In genomic region chr16:87817370-87817769, GRCh38 we compare ENCODE assay signal across 4 cellular contexts. TPM values are rescaled to one million over a fixed set of nuclear protein-coding genes. Genes with fewer than 3 reads are reported as not detected.
DNase-seq lines count a peak whose midpoint lies in the region; ATAC-seq, FAIRE-seq and TF ChIP-seq lines count a peak whose summit lies in the region.
"Not testable (repeated sequence)": the region's sequence is repeated elsewhere in the genome, so short reads cannot be mapped to it uniquely, and the experiment has no call there.

No MANE protein-coding gene starts in this region.

- H3K27me3 ChIP-seq in BLaER1 treated with 17β-estradiol and CSF1 and Interleukin-3, amounts not matched to agents 10 nM and 100 nM = peaks cover 0 to 11% (median 0%) of the 10 kb centered on the region in 11 experiments; a peak in 7 of 22 replicates
- H3K27me3 ChIP-seq in K562 (ENCODE audit: control insufficient read depth in 2 of 2, insufficient read depth in 2 of 2, low read length in 2 of 2) = peaks cover 0 to 44% of the 10 kb centered on the region in 2 experiments; a peak in 2 of 5 replicates

- not testable (repeated sequence) for H4K20me1 ChIP-seq in BLaER1 treated with 17β-estradiol and CSF1 and Interleukin-3, amounts not matched to agents 10 nM and 100 nM; K562 (replicated peaks; ENCODE audit: control insufficient read depth, insufficient read depth, low read length)

- peaks cover 0 to 12% (median 0%) of the 10 kb centered on the region in 11 experiments; a peak in 6 of 22 replicates for H3K36me3 ChIP-seq in BLaER1 treated with 17β-estradiol and CSF1 and Interleukin-3, amounts not matched to agents 10 nM and 100 nM
- not testable (repeated sequence) for H3K36me3 ChIP-seq in HEK293 (ENCODE audit: control insufficient read depth in 2 of 2, insufficient read depth in 1 of 2, low read length in 2 of 2); K562 (ENCODE audit: control insufficient read depth, insufficient read depth, low read length)

- not testable (repeated sequence) for TF ChIP-seq EP300 in K562 (IDR thresholded peaks at IDR 0.05; ENCODE audit: low read length)

- H3K9me1 ChIP-seq in K562 (ENCODE audit: control insufficient read depth, insufficient read depth, low read length) = not testable (repeated sequence)

- CTCF ChIA-PET in HEK293 (lab: Yijun Ruan, JAX) = interaction anchor here (0.7 kb wide), 1 partner anchor 213 kb away, joined by 3 read pairs; no protein-coding TSS in a partner anchor
- CTCF ChIA-PET in K562 (lab: Yijun Ruan, JAX; ENCODE audit: low intra/inter-chr PET ratio) = not testable (repeated sequence)

- not testable (repeated sequence) for H3K4me3 Mint-ChIP-seq in activated T-cell treated with anti-CD3 and anti-CD28 coated beads, Interleukin-2, amount 50 U/mL, for 72 hours

- not testable (repeated sequence) for H2AFZ ChIP-seq in K562 (ENCODE audit: low read depth, low read length)

- peak overlapping the region in 2 of 11 experiments; percentile 75 to 76; a peak in 4 of 22 replicates for H3K9ac ChIP-seq in BLaER1 treated with 17β-estradiol and CSF1 and Interleukin-3, amounts not matched to agents 10 nM and 100 nM
- H3K9ac ChIP-seq in K562 (ENCODE audit: insufficient read depth in 1 of 2, low read depth in 2 of 2, low read length in 2 of 2) = not testable (repeated sequence)

- DNase-seq in activated T-cell treated with anti-CD3 and anti-CD28 coated beads, Interleukin-2, amount 50 U/mL, for 72 hours; K562 (ENCODE audit: extremely low read depth in 1 of 4, low spot score in 3 of 4): not testable (repeated sequence)

- POLR2A ChIA-PET in HEK293 (lab: Yijun Ruan, JAX) = not testable (repeated sequence)
- POLR2A ChIA-PET in K562 (lab: Yijun Ruan, JAX) = interaction anchor here (1.2 to 2.4 kb wide), 3 partner anchors 11 to 14 kb away, joined by 3 to 18 read pairs (median 5); no protein-coding TSS in a partner anchor

- H3K4me1 ChIP-seq in BLaER1 treated with 17β-estradiol and CSF1 and Interleukin-3, amounts not matched to agents 10 nM and 100 nM = peaks cover 18 to 95% (median 80%) of the 10 kb centered on the region in 10 experiments
- not testable (repeated sequence) for H3K4me1 ChIP-seq in HEK293 (ENCODE audit: control insufficient read depth, insufficient read depth, low read length); K562 (replicated peaks in 1 of 2; ENCODE audit: control insufficient read depth in 2 of 2, insufficient read depth in 2 of 2, low read length in 2 of 2)

- peak overlapping the region; percentile 30 for H3K27ac Mint-ChIP-seq in activated T-cell treated with anti-CD3 and anti-CD28 coated beads, Interleukin-2, amount 50 U/mL, for 72 hours

- not testable (repeated sequence) for TF ChIP-seq POLR2A in K562 (conservative IDR thresholded peaks at IDR 0.05)

- intact Hi-C loops in K562 (cut with micrococcal nuclease) = not testable (repeated sequence)

- H3K36me3 Mint-ChIP-seq in activated T-cell treated with anti-CD3 and anti-CD28 coated beads, Interleukin-2, amount 50 U/mL, for 72 hours (ENCODE audit: insufficient read depth in 2 of 2) = peaks cover 2 to 14% of the 10 kb centered on the region in 2 donors

- H3K79me2 ChIP-seq in K562 (ENCODE audit: control insufficient read depth, insufficient read depth, low read length) = not testable (repeated sequence)

- not testable (repeated sequence) for BruUV-seq in K562 (replicated peaks; lab: Mats Ljungman, UMichigan)

- not testable (repeated sequence) for TF ChIP-seq CTCF in HEK293 (tag by site-specific recombination; IDR thresholded peaks at IDR 0.05); K562 (IDR thresholded peaks at IDR 0.05 in 2 of 3, conservative IDR thresholded peaks at IDR 0.05 in 1 of 3; ENCODE audit: insufficient read depth in 2 of 3, low read depth in 1 of 3, low read length in 3 of 3)

- not testable (repeated sequence) for TF ChIP-seq RAD21 in K562 (CRISPR knock-in tag; conservative IDR thresholded peaks at IDR 0.05 in 1 of 2, IDR thresholded peaks at IDR 0.05 in 1 of 2)

- H3K27me3 Mint-ChIP-seq in activated T-cell treated with anti-CD3 and anti-CD28 coated beads, Interleukin-2, amount 50 U/mL, for 72 hours (ENCODE audit: low read depth) = not testable (repeated sequence)

- 10% methylated on average over 7 of the region's 7 CpGs for WGBS in K562 (ENCODE audit: insufficient coverage, low coverage, missing lambda C conversion rate)

- not testable (repeated sequence) for ATAC-seq in activated T-cell treated with anti-CD3 and anti-CD28 coated beads, Interleukin-2, amount 50 U/mL, for 72 hours (replicated peaks in 1 of 2); K562

- H3K4me3 ChIP-seq in BLaER1 treated with 17β-estradiol and CSF1 and Interleukin-3, amounts not matched to agents 10 nM and 100 nM = peak overlapping the region in 7 of 10 experiments; percentile 6 to 36 (median 24); a peak in 8 of 20 replicates
- H3K4me3 ChIP-seq in HEK293 (ENCODE audit: low read depth, low read length); K562: not testable (repeated sequence)

- peaks cover 21 to 36% (median 24%) of the 10 kb centered on the region in 11 experiments for H3K9me3 ChIP-seq in BLaER1 treated with 17β-estradiol and CSF1 and Interleukin-3, amounts not matched to agents 10 nM and 100 nM (replicated peaks in 1 of 11)
- not testable (repeated sequence) for H3K9me3 ChIP-seq in HEK293 (ENCODE audit: control insufficient read depth, insufficient read depth, low read depth, low read length); K562 (replicated peaks; ENCODE audit: control insufficient read depth, insufficient read depth, low read depth, low read length)

- H3K4me2 ChIP-seq in BLaER1 treated with 17β-estradiol and CSF1 and Interleukin-3, amounts not matched to agents 10 nM and 100 nM = peak overlapping the region in 7 of 11 experiments; percentile 60 to 91 (median 79); a peak in 13 of 22 replicates
- not testable (repeated sequence) for H3K4me2 ChIP-seq in K562 (ENCODE audit: insufficient read depth, low read length)

- in situ Hi-C loops in K562 (cut with MboI) = not testable (repeated sequence)

- peaks cover 13% of the 10 kb centered on the region for H3K4me1 Mint-ChIP-seq in activated T-cell treated with anti-CD3 and anti-CD28 coated beads, Interleukin-2, amount 50 U/mL, for 72 hours (ENCODE audit: low read depth)

- H3K27ac ChIP-seq in BLaER1 treated with 17β-estradiol and CSF1 and Interleukin-3, amounts not matched to agents 10 nM and 100 nM = peak overlapping the region in 8 of 11 experiments; percentile 64 to 97 (median 88); a peak in 14 of 22 replicates
- H3K27ac ChIP-seq in HEK293 (ENCODE audit: extremely low read depth, low read depth, low read length); K562 (ENCODE audit: extremely low read depth, low read depth, low read length): not testable (repeated sequence)

- not testable (repeated sequence) for FAIRE-seq in K562 (lab: Jason Lieb, UNC)

- peaks cover 0 to 12% of the 10 kb centered on the region in 2 donors for H3K9me3 Mint-ChIP-seq in activated T-cell treated with anti-CD3 and anti-CD28 coated beads, Interleukin-2, amount 50 U/mL, for 72 hours

TF ChIP-seq in HEK293, 187 proteins besides CTCF, POLR2A, EP300 and RAD21:
- TF ChIP-seq SETDB1 (IDR thresholded peaks at IDR 0.05; ENCODE audit: insufficient read length, low read length) = peak; percentile 93
TF ChIP-seq in HEK293: peak in this region for 1; not testable (repeated sequence) for 186.

RNA-seq across cellular contexts. Expression of gene KLHDC4, which starts 51.6 kb away (rescaled TPM):
- total RNA-seq in activated T-cell treated with anti-CD3 and anti-CD28 coated beads, Interleukin-2, amount 50 U/mL, for 72 hours = 100 to 1,000 TPM in 1 of 2 donors, 10 to 100 TPM in 1; 85.5 to 108 TPM
- 250 and 422 TPM in 2 replicates for total RNA-seq in K562 (2011; cell fraction: chromatin; rRNA removed; ENCODE audit: low replicate concordance)
- 176 and 189 TPM in 2 replicates for total RNA-seq in K562 (2011; cell fraction: nucleolus; rRNA removed)
- 187 and 203 TPM in 2 replicates for total RNA-seq in K562 (2011; cell fraction: nucleoplasm; rRNA removed)
- total RNA-seq in K562 (2014; rRNA removed) = 52.7 and 59.4 TPM in 2 replicates
- total RNA-seq in K562 (2014; rRNA removed; fragmentation: Illumina TruSeq; extraction: Trizol) = 17.9 and 25.5 TPM in 2 replicates
- total RNA-seq in K562 (2015; rRNA removed; fragmentation: Illumina TruSeq; extraction: Trizol) = 31.8 and 32.8 TPM in 2 replicates
- total RNA-seq in K562 (2021) = 62.8 and 68.1 TPM in 2 replicates
- 23.7 and 24.9 TPM in 2 replicates for polyA plus RNA-seq in K562 (2011; rRNA removed)
- polyA plus RNA-seq in K562 (2011; cell fraction: cytosol; rRNA removed) = 17.9 and 23.5 TPM in 2 replicates
- 66.5 and 112 TPM in 2 replicates for polyA plus RNA-seq in K562 (2011; cell fraction: nucleus; rRNA removed)
- polyA plus RNA-seq in K562 (2012) = 35.3 and 39.1 TPM in 2 replicates
- 37.3 and 48.5 TPM in 2 replicates for polyA plus RNA-seq in K562 (2014; fragmentation: Illumina TruSeq; extraction: Trizol)
- polyA plus RNA-seq in K562 (2014; fragmentation: Nextera tagmentation; extraction: Ambion mirVana) = 1 to 10 TPM; 1.3 to 2.5 TPM
- polyA plus RNA-seq in K562 (2014; rRNA removed) = 53.5 and 63.4 TPM in 2 replicates
- 19.2 and 19.3 TPM in 2 replicates for polyA minus RNA-seq in K562 (2011; rRNA and poly(A)+ RNA removed)
- 18.8 and 24.5 TPM in 2 replicates for polyA minus RNA-seq in K562 (2011; cell fraction: cytosol; rRNA and poly(A)+ RNA removed)
- 33.5 and 52.0 TPM in 2 replicates for polyA minus RNA-seq in K562 (2011; cell fraction: nucleus; rRNA and poly(A)+ RNA removed)

RNA-seq across cellular contexts. Expression of gene SLC7A5, which starts 51.9 kb away (rescaled TPM):
- 100 to 1,000 TPM; 463 to 508 TPM for total RNA-seq in activated T-cell treated with anti-CD3 and anti-CD28 coated beads, Interleukin-2, amount 50 U/mL, for 72 hours
- total RNA-seq in K562 (2011; cell fraction: chromatin; rRNA removed; ENCODE audit: low replicate concordance) = 56.8 and 152 TPM in 2 replicates
- 157 and 188 TPM in 2 replicates for total RNA-seq in K562 (2011; cell fraction: nucleolus; rRNA removed)
- total RNA-seq in K562 (2011; cell fraction: nucleoplasm; rRNA removed) = 147 and 156 TPM in 2 replicates
- total RNA-seq in K562 (2014; rRNA removed) (60.8 and 75.7 TPM in 2 replicates), K562 (2014; rRNA removed; fragmentation: Illumina TruSeq; extraction: Trizol) (16.9 and 18.6 TPM in 2 replicates), K562 (2015; rRNA removed; fragmentation: Illumina TruSeq; extraction: Trizol) (18.2 and 21.2 TPM in 2 replicates), K562 (2021) (187 and 220 TPM in 2 replicates)
- polyA plus RNA-seq in K562 (2011; rRNA removed) (14.2 and 19.4 TPM in 2 replicates), K562 (2014; fragmentation: Illumina TruSeq; extraction: Trizol) (97.4 and 161 TPM in 2 replicates), K562 (2014; fragmentation: Nextera tagmentation; extraction: Ambion mirVana) (1 to 10 TPM; 1.9 to 4.9 TPM), K562 (2014; rRNA removed) (78.0 and 83.8 TPM in 2 replicates)
- 25.5 and 34.2 TPM in 2 replicates for polyA plus RNA-seq in K562 (2011; cell fraction: cytosol; rRNA removed)
- polyA plus RNA-seq in K562 (2011; cell fraction: nucleus; rRNA removed) = 35.3 and 43.3 TPM in 2 replicates
- polyA plus RNA-seq in K562 (2012) = 65.7 and 239 TPM in 2 replicates
- 11.7 and 15.5 TPM in 2 replicates for polyA minus RNA-seq in K562 (2011; rRNA and poly(A)+ RNA removed)
- 39.4 and 72.3 TPM in 2 replicates for polyA minus RNA-seq in K562 (2011; cell fraction: cytosol; rRNA and poly(A)+ RNA removed)
- 18.2 and 21.2 TPM in 2 replicates for polyA minus RNA-seq in K562 (2011; cell fraction: nucleus; rRNA and poly(A)+ RNA removed)
